ENCODE assay signal across 13 cellular contexts in the genomic region with DNA sequence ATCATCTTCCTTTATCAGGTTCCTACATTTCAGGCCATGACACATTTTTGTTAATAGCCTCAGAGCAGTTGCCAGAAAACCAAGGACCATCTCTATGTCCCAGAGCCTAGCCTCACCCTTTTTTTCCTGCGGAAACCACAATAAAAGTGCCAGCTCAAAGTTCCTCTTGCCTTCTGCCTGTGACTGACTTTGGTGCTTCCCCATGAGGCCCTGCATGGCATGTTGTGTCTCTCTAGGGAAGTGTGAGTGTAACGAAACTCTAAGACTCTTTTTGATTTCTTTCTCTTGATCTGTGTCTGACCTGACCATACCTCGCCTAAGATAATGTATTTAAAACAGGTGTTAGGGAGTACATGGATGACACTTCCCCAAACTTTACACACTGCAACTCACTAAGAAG.
A peak's percentile ranks its signal among the peaks of the same experiment; 100 is the strongest.
DNase-seq lines count a peak whose midpoint lies in the region; ATAC-seq and TF ChIP-seq lines count a peak whose summit lies in the region.
"Had no signal": no experiment of that assay in that cellular context is flagged by ENCODE, and none has a peak within 500 bp of the region (broad histone marks: within the 10 kb centered on the region; RNA-seq: fewer than 3 reads in every experiment).

No MANE protein-coding gene starts in this region.

- no peaks in the 10 kb centered on the region for H3K9me2 ChIP-seq in Loucy (replicated peaks; ENCODE audit: low read depth, low read length)

- H3K4me3 ChIP-seq in Loucy (ENCODE audit: low read length, poor library complexity, severe bottlenecking) = peak overlapping the region; percentile 26
- H3K4me3 ChIP-seq in uterus = no peak overlapping the region
- H3K4me3 ChIP-seq: coronary artery had no signal

- intact Hi-C loops in left ventricle myocardium superior (cut with micrococcal nuclease) = no loop called here
- intact Hi-C loops in uterus (cut with DNase I; ENCODE audit: low total_unique reads) = no loop called here

- no peak overlapping the region for H3K27ac ChIP-seq in uterus
- H3K27ac ChIP-seq: coronary artery had no signal

- no peaks in the 10 kb centered on the region for H3K27me3 ChIP-seq in Loucy (ENCODE audit: insufficient read depth, low read length, poor library complexity, severe bottlenecking)
- H3K27me3 ChIP-seq in uterus = no peaks in the 10 kb centered on the region

- ATAC-seq in GM18909 (IDR thresholded peaks at IDR 0.05; ENCODE audit: poor library complexity, unreplicated experiment) (peak; percentile 76), left ventricle myocardium superior (peak; percentile 65), HG02938 (IDR thresholded peaks at IDR 0.05; ENCODE audit: unreplicated experiment) (no peak)
- ATAC-seq: natural killer cell treated with Interleukin-12 subunit alpha and Interleukin-12 subunit beta and Interleukin-15 and Interleukin-18, amount 100 ng/mL, for 72 hours; SK-N-SH treated with all-trans-retinoic acid at 6 μM for 48 hours had no signal

- H3K36me3 ChIP-seq in Loucy (ENCODE audit: insufficient read depth, low read length) (no peaks in the 10 kb centered on the region), uterus (no peaks in the 10 kb centered on the region)

- no peak overlapping the region for H3K9ac ChIP-seq in Loucy (ENCODE audit: low read depth, low read length, poor library complexity, severe bottlenecking)

- peak overlapping the region; percentile 45 for H3K4me2 ChIP-seq in Loucy (ENCODE audit: low read depth, low read length, poor library complexity, severe bottlenecking)

- H4K20me1 ChIP-seq in Loucy (ENCODE audit: insufficient read depth, low read length, poor library complexity, severe bottlenecking) = no peaks in the 10 kb centered on the region

- DNase-seq in Ammon's horn (ENCODE audit: low spot score) (peak; percentile 71), left ventricle myocardium superior (no peak), SIG-M5 (lab: John Stamatoyannopoulos, UW) (no peak), middle frontal gyrus (ENCODE audit: extremely low spot score, low spot score) (no peak), uterus (no peak)
- DNase-seq: activated CD4-positive, alpha-beta T cell treated with anti-CD3 and anti-CD28 coated beads, Interleukin-2, amount 50 U/mL, for 48 hours; activated naive CD8-positive, alpha-beta T cell treated with anti-CD3 and anti-CD28 coated beads, Interleukin-2, amount 10 ng/mL, durations not matched to agents 7 days and 5 days had no signal

- TF ChIP-seq POLR2A in uterus (IDR thresholded peaks at IDR 0.05) = no peak

- no peaks in the 10 kb centered on the region for H3K79me2 ChIP-seq in Loucy (ENCODE audit: insufficient read depth, low read length)

- TF ChIP-seq CTCF in Loucy (conservative IDR thresholded peaks at IDR 0.05; ENCODE audit: low read length) (no peak), uterus (IDR thresholded peaks at IDR 0.05) (no peak)

- H2AFZ ChIP-seq in Loucy (ENCODE audit: low read length) = no peak overlapping the region

- no peaks in the 10 kb centered on the region for H3F3A ChIP-seq in Loucy (ENCODE audit: low read depth)

- H3K4me1 ChIP-seq in Loucy (ENCODE audit: insufficient read depth, low read length, poor library complexity, severe bottlenecking) = peaks cover 29% of the 10 kb centered on the region
- no peaks in the 10 kb centered on the region for H3K4me1 ChIP-seq in uterus

- no peaks in the 10 kb centered on the region for H3K9me3 ChIP-seq in Loucy (ENCODE audit: insufficient read depth, low read depth, low read length)
- no peaks in the 10 kb centered on the region for H3K9me3 ChIP-seq in uterus
